29 cellular contexts compared by ENCODE assay signal in the genomic region with DNA sequence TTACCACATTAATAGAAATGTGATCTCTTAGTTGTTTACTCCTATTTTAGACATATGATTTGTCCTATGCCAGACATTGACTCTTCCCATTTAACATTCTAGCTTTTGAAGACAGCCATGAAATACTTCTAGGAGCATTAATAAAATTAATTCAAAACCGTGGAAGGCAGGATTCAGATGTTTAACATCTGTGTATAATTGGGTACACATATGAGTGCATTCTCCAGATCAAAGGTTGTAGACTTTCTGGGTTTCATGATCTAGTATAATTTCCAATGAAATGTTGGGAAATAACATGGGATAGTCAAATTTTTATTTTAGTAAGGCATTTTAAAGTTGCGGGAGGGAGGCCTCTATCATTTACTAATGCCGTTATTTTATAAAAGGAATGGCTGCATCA. TPM values are rescaled to one million over a fixed set of nuclear protein-coding genes. Genes with fewer than 3 reads are reported as not detected.
"Had no signal": no experiment of that assay in that cellular context is flagged by ENCODE, and none has a peak within 500 bp of the region (broad histone marks: within the 10 kb centered on the region; RNA-seq: fewer than 3 reads in every experiment).

No MANE protein-coding gene starts in this region.

- H3K27me3 Mint-ChIP-seq: activated CD4-positive, alpha-beta memory T cell treated with anti-CD3 and anti-CD28 coated beads for 36 hours; activated CD4-positive, alpha-beta T cell treated with anti-CD3 and anti-CD28 coated beads, Interleukin-2, amount 10 ng/mL, durations not matched to agents 24 days and 14 days; activated CD8-positive, alpha-beta memory T cell treated with anti-CD3 and anti-CD28 coated beads, Interleukin-2, amount 10 ng/mL, durations not matched to agents 7 days and 5 days; activated naive CD8-positive, alpha-beta T cell; central memory CD8-positive, alpha-beta T cell had no signal

- H3K9me3 ChIP-seq: esophagus muscularis mucosa had no signal

- DNase-seq: activated CD4-positive, alpha-beta memory T cell treated with anti-CD3 and anti-CD28 coated beads for 36 hours; activated CD4-positive, alpha-beta T cell treated with anti-CD3 and anti-CD28 coated beads for 36 hours; activated CD4-positive, alpha-beta T cell treated with anti-CD3 and anti-CD28 coated beads, Interleukin-2, amount 10 ng/mL, durations not matched to agents 24 days and 14 days; activated CD4-positive, CD25-positive, alpha-beta regulatory T cell; activated CD4-positive, CD25-positive, alpha-beta regulatory T cell treated with anti-CD3 and anti-CD28 coated beads, Interleukin-2, amount 50 U/mL, for 72 hours; activated CD8-positive, alpha-beta memory T cell treated with anti-CD3 and anti-CD28 coated beads, Interleukin-2, amount 10 ng/mL, durations not matched to agents 7 days and 5 days; activated CD8-positive, alpha-beta memory T cell treated with anti-CD3 and anti-CD28 coated beads, Interleukin-2, amount 50 U/mL, for 4 hours; activated CD8-positive, alpha-beta T cell treated with anti-CD3 and anti-CD28 coated beads, Interleukin-2, amount 10 ng/mL, durations not matched to agents 7 days and 5 days; activated gamma-delta T cell; activated naive CD4-positive, alpha-beta T cell; activated naive CD4-positive, alpha-beta T cell treated with anti-CD3 and anti-CD28 coated beads, Interleukin-2, amount 50 U/mL, for 16 hours; activated T-cell treated with anti-CD3 and anti-CD28 coated beads, Interleukin-2, amount 50 U/mL, for 1 hour; activated T-cell treated with anti-CD3 and anti-CD28 coated beads, Interleukin-2, amount 50 U/mL, for 72 hours; amniotic stem cell; anterior cingulate cortex; brain microvascular endothelial cell; dorsolateral prefrontal cortex; effector memory CD4-positive, alpha-beta T cell; endodermal cell; head of caudate nucleus; T-helper 2 cell had no signal

- H3K9me3 Mint-ChIP-seq: activated CD4-positive, alpha-beta memory T cell treated with anti-CD3 and anti-CD28 coated beads for 36 hours; activated T-cell treated with anti-CD3 and anti-CD28 coated beads, Interleukin-2, amount 50 U/mL, for 72 hours; central memory CD8-positive, alpha-beta T cell; dendritic cell treated with granulocyte-macrophage colony-stimulating factor and Interleukin-4, amounts not matched to agents 40 ng/mL and 50 ng/mL, for 4 days; endodermal cell had no signal

- H3K36me3 ChIP-seq: brain microvascular endothelial cell, esophagus muscularis mucosa had no signal

- H3K27ac ChIP-seq: brain microvascular endothelial cell, coronary artery, esophagus muscularis mucosa had no signal

- H3K27ac Mint-ChIP-seq: activated CD4-positive, alpha-beta memory T cell treated with anti-CD3 and anti-CD28 coated beads for 36 hours; activated CD4-positive, alpha-beta T cell treated with anti-CD3 and anti-CD28 coated beads for 36 hours; activated CD4-positive, alpha-beta T cell treated with anti-CD3 and anti-CD28 coated beads, Interleukin-2, amount 10 ng/mL, durations not matched to agents 24 days and 14 days; activated CD8-positive, alpha-beta memory T cell treated with anti-CD3 and anti-CD28 coated beads, Interleukin-2, amount 10 ng/mL, durations not matched to agents 7 days and 5 days; activated CD8-positive, alpha-beta T cell treated with anti-CD3 and anti-CD28 coated beads, Interleukin-2, amount 10 ng/mL, durations not matched to agents 7 days and 5 days; activated naive CD8-positive, alpha-beta T cell; activated T-cell treated with anti-CD3 and anti-CD28 coated beads, Interleukin-2, amount 50 U/mL, for 72 hours; dendritic cell treated with granulocyte-macrophage colony-stimulating factor and Interleukin-4, amounts not matched to agents 40 ng/mL and 50 ng/mL, for 4 days; endodermal cell had no signal

- H3K4me3 ChIP-seq: coronary artery, dorsolateral prefrontal cortex, esophagus muscularis mucosa had no signal

- H3K27me3 ChIP-seq: brain microvascular endothelial cell, dorsolateral prefrontal cortex, esophagus muscularis mucosa had no signal

- ATAC-seq: activated CD4-positive, alpha-beta T cell treated with anti-CD3 and anti-CD28 coated beads for 36 hours; activated CD8-positive, alpha-beta memory T cell treated with anti-CD3 and anti-CD28 coated beads, Interleukin-2, amount 10 ng/mL, durations not matched to agents 7 days and 5 days; activated CD8-positive, alpha-beta T cell treated with anti-CD3 and anti-CD28 coated beads, Interleukin-2, amount 10 ng/mL, durations not matched to agents 7 days and 5 days; activated T-cell treated with anti-CD3 and anti-CD28 coated beads, Interleukin-2, amount 50 U/mL, for 72 hours had no signal

- H3K4me3 Mint-ChIP-seq: activated CD4-positive, alpha-beta memory T cell treated with anti-CD3 and anti-CD28 coated beads for 36 hours; activated CD4-positive, alpha-beta T cell treated with anti-CD3 and anti-CD28 coated beads for 36 hours; activated CD4-positive, alpha-beta T cell treated with anti-CD3 and anti-CD28 coated beads, Interleukin-2, amount 10 ng/mL, durations not matched to agents 24 days and 14 days; activated CD8-positive, alpha-beta memory T cell treated with anti-CD3 and anti-CD28 coated beads, Interleukin-2, amount 10 ng/mL, durations not matched to agents 7 days and 5 days; activated CD8-positive, alpha-beta T cell treated with anti-CD3 and anti-CD28 coated beads, Interleukin-2, amount 10 ng/mL, durations not matched to agents 7 days and 5 days; activated naive CD8-positive, alpha-beta T cell; activated T-cell treated with anti-CD3 and anti-CD28 coated beads, Interleukin-2, amount 50 U/mL, for 72 hours; central memory CD8-positive, alpha-beta T cell; dendritic cell treated with granulocyte-macrophage colony-stimulating factor and Interleukin-4, amounts not matched to agents 40 ng/mL and 50 ng/mL, for 4 days; endodermal cell had no signal

RNA-seq across cellular contexts. Expression of a gene that starts 35.2 kb away (rescaled TPM):
- total RNA-seq: activated CD4-positive, alpha-beta memory T cell treated with anti-CD3 and anti-CD28 coated beads for 36 hours; activated CD4-positive, alpha-beta T cell treated with anti-CD3 and anti-CD28 coated beads for 36 hours; activated CD8-positive, alpha-beta memory T cell treated with anti-CD3 and anti-CD28 coated beads for 36 hours; bronchial epithelial cell; endodermal cell; epithelial cell of proximal tubule had no signal
